ENCODE assay signal across 9 cellular contexts in the genomic region with DNA sequence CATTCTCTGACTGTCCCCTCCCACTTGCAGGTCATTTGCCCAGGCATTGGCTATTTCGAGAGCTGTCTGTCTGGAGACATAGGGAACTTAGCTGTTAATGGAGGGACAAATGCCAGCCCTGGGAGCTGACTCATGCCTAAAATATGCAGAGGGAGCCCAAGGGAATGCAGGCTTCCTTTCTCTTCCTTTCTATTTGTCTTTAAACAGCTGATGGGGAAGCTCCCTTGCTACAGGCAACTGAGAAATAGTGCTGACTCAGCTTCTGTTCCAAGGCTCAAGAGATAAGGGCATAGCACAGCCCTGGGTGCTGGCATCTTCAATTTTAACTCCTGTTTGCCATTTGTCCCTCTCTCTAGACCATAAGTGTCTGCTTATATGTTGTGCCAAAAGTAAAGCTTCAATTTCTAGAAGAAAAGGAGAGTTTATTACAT.
A peak's percentile ranks its signal among the peaks of the same experiment; 100 is the strongest.
DNase-seq lines count a peak whose midpoint lies in the region; ATAC-seq and TF ChIP-seq lines count a peak whose summit lies in the region.
"Had no signal": no experiment of that assay in that cellular context is flagged by ENCODE, and none has a peak within 500 bp of the region (broad histone marks: within the 10 kb centered on the region; RNA-seq: fewer than 3 reads in every experiment).

No MANE protein-coding gene starts in this region.

- H3K27me3 Mint-ChIP-seq in activated T-helper 17 cell treated with anti-CD3 and anti-CD28 coated beads, Interleukin-2, amount 50 U/mL, for 72 hours, result peaks cover 3% of the 10 kb centered on the region

- H3K36me3 Mint-ChIP-seq in activated T-helper 17 cell treated with anti-CD3 and anti-CD28 coated beads, Interleukin-2, amount 50 U/mL, for 72 hours (ENCODE audit: low read depth), result no peaks in the 10 kb centered on the region

- no peaks in the 10 kb centered on the region for H3K36me3 ChIP-seq in brain microvascular endothelial cell (replicated peaks)

- H3K27ac Mint-ChIP-seq in activated T-helper 17 cell treated with anti-CD3 and anti-CD28 coated beads, Interleukin-2, amount 50 U/mL, for 72 hours, result no peak overlapping the region
- H3K27ac Mint-ChIP-seq: dendritic cell treated with granulocyte-macrophage colony-stimulating factor and Interleukin-4, amounts not matched to agents 40 ng/mL and 50 ng/mL, for 4 days had no signal

- no peaks in the 10 kb centered on the region for H3K9me3 Mint-ChIP-seq in activated T-helper 17 cell treated with anti-CD3 and anti-CD28 coated beads, Interleukin-2, amount 50 U/mL, for 72 hours

- H3K27me3 ChIP-seq in brain microvascular endothelial cell (replicated peaks), result no peaks in the 10 kb centered on the region

- TF ChIP-seq CTCF in C4-2B (conservative IDR thresholded peaks at IDR 0.05), result no peak
- TF ChIP-seq CTCF in brain microvascular endothelial cell (IDR thresholded peaks at IDR 0.05; ENCODE audit: low read depth, low read length, missing control alignments), result no peak

- DNase-seq in LoVo (ENCODE audit: low spot score) (peak; percentile 95), brain microvascular endothelial cell (peak; percentile 97), iPS-NIHi7 (ENCODE audit: extremely low spot score) (peak; percentile 91), stromal cell of bone marrow (ENCODE audit: low read depth) (peak; percentile 77), cortex of kidney (lab: John Stamatoyannopoulos, UW) (no peak)

- in situ Hi-C loops in brain microvascular endothelial cell (cut with HindIII; ENCODE audit: low pct_ligation_motif_present, low sequenced_read_pairs), result no loop called here

- H3K4me3 Mint-ChIP-seq in activated T-helper 17 cell treated with anti-CD3 and anti-CD28 coated beads, Interleukin-2, amount 50 U/mL, for 72 hours, result no peak overlapping the region
- H3K4me3 Mint-ChIP-seq: dendritic cell treated with granulocyte-macrophage colony-stimulating factor and Interleukin-4, amounts not matched to agents 40 ng/mL and 50 ng/mL, for 4 days had no signal

- no peak overlapping the region for H3K4me3 ChIP-seq in brain microvascular endothelial cell (ENCODE audit: low read depth, low read length)

- no peak for ATAC-seq in activated T-helper 17 cell treated with anti-CD3 and anti-CD28 coated beads, Interleukin-2, amount 50 U/mL, for 72 hours (replicated peaks)
- ATAC-seq in HG02938 (IDR thresholded peaks at IDR 0.05; ENCODE audit: unreplicated experiment), result no peak

- H3K27ac ChIP-seq in C4-2B, result peak overlapping the region; percentile 44; the same call in 1 of the 2 replicates
- H3K27ac ChIP-seq in brain microvascular endothelial cell, result no peak overlapping the region

- H3K4me1 Mint-ChIP-seq in activated T-helper 17 cell treated with anti-CD3 and anti-CD28 coated beads, Interleukin-2, amount 50 U/mL, for 72 hours, result no peaks in the 10 kb centered on the region
